3 cellular contexts compared by ENCODE assay signal in genomic region chr6:139927742-139928305, GRCh38.
TF ChIP-seq lines count a peak whose summit lies in the region.

No MANE protein-coding gene starts in this region.

TF ChIP-seq in SK-N-SH treated with all-trans-retinoic acid at 6 μM for 48 hours, 23 proteins besides CTCF, POLR2A, EP300 and RAD21 (continued from another document):
- no peak for TF ChIP-seq PATZ1 (CRISPR knock-in tag; IDR thresholded peaks at IDR 0.05; ENCODE audit: borderline replicate concordance)
TF ChIP-seq in SK-N-SH treated with all-trans-retinoic acid at 6 μM for 48 hours: peak in this region for 0.

TF ChIP-seq in SK-N-SH, 30 proteins besides CTCF, POLR2A, EP300 and RAD21 (continued from another document):
- TF ChIP-seq USF2 (IDR thresholded peaks at IDR 0.05; ENCODE audit: borderline replicate concordance, low read depth, low read length) (no peak), SMC3 (IDR thresholded peaks at IDR 0.05; ENCODE audit: low read depth, low read length) (no peak), RXRA (IDR thresholded peaks at IDR 0.05; ENCODE audit: borderline replicate concordance, low read depth) (no peak), MAX (IDR thresholded peaks at IDR 0.05; ENCODE audit: low read depth) (no peak), JUND (IDR thresholded peaks at IDR 0.05) (no peak), ZBTB33 (IDR thresholded peaks at IDR 0.05; ENCODE audit: borderline replicate concordance, low read depth) (no peak), GABPA (IDR thresholded peaks at IDR 0.05; ENCODE audit: low read depth) (no peak), YY1 (IDR thresholded peaks at IDR 0.05; ENCODE audit: low read depth) (no peak), NRF1 (IDR thresholded peaks at IDR 0.05; ENCODE audit: low read depth, low read length) (no peak), MXI1 (IDR thresholded peaks at IDR 0.05; ENCODE audit: low read depth, low read length) (no peak), MEF2A (IDR thresholded peaks at IDR 0.05; ENCODE audit: borderline replicate concordance, low read depth) (no peak), RFX5 (IDR thresholded peaks at IDR 0.05; ENCODE audit: low read length) (no peak)

TF ChIP-seq in WTC11, 78 proteins besides CTCF, POLR2A, EP300 and RAD21:
- TF ChIP-seq ZBTB43 (CRISPR knock-in tag; IDR thresholded peaks at IDR 0.05): no peak
